1 cellular context compared by ENCODE assay signal in the genomic region with DNA sequence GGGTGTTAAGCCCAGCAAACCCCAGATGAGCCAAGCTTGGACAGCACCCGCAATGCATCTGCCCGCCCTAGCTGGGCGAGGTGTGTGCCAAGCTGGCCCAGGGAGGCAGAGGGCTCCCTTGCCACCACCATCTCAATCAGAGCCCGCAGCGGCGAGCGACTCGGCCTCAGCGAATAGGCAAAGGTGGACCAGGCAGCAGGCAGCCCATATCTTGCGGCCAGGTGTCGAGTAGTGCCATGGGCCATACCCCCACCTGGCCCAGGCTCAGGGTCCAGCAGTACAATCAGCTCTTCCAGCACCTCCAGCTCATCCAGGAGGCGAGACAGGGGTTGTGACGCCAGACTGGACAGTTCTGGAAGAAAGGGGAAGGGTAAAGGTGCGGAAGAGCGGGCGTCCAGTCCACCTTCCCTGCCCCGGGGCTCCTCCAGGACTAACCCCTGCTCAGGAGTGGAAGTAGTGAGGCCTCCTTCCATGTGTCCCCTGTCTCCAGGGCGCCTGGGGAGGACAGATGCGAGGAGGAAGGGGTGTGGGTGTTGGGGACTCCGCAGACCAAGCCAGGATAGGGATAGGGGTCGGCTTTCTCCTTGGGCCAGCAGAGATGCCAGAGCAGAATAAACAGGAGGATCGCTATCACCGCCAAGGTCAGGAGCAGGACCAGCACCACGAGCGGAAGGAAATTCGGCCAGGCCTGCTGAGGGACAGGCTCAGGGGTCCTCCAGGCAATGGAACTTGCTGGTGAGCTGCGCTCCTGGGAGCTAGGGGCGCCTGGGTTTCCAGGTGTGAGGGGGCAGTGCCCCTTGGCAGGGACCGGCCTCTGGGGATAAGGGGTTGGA.
TF ChIP-seq lines count a peak whose summit lies in the region.

No MANE protein-coding gene starts in this region.

TF ChIP-seq in IMR-90, 13 proteins besides CTCF, POLR2A, EP300 and RAD21:
- no peak for TF ChIP-seq RCOR1 (IDR thresholded peaks at IDR 0.05; ENCODE audit: insufficient replicate concordance, low read length)
- no peak for TF ChIP-seq CHD1 (IDR thresholded peaks at IDR 0.05; ENCODE audit: low read depth, low read length)
- no peak for TF ChIP-seq SMC3 (IDR thresholded peaks at IDR 0.05; ENCODE audit: low read depth, low read length)
- TF ChIP-seq MAZ (IDR thresholded peaks at IDR 0.05; ENCODE audit: borderline replicate concordance, low read depth, low read length): no peak
- TF ChIP-seq MAFK (IDR thresholded peaks at IDR 0.05; ENCODE audit: low read depth, low read length): no peak
- no peak for TF ChIP-seq RFX5 (IDR thresholded peaks at IDR 0.05; ENCODE audit: low read depth, low read length)
- no peak for TF ChIP-seq CEBPB (IDR thresholded peaks at IDR 0.05; ENCODE audit: low read depth, low read length)
- TF ChIP-seq, protein P1, sequence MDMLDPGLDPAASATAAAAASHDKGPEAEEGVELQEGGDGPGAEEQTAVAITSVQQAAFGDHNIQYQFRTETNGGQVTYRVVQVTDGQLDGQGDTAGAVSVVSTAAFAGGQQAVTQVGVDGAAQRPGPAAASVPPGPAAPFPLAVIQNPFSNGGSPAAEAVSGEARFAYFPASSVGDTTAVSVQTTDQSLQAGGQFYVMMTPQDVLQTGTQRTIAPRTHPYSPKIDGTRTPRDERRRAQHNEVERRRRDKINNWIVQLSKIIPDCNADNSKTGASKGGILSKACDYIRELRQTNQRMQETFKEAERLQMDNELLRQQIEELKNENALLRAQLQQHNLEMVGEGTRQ (IDR thresholded peaks at IDR 0.05; ENCODE audit: low read depth, low read length): no peak
- TF ChIP-seq MXI1 (IDR thresholded peaks at IDR 0.05; ENCODE audit: borderline replicate concordance, low read depth, low read length): no peak
